8 cellular contexts compared by ENCODE assay signal in the genomic region with DNA sequence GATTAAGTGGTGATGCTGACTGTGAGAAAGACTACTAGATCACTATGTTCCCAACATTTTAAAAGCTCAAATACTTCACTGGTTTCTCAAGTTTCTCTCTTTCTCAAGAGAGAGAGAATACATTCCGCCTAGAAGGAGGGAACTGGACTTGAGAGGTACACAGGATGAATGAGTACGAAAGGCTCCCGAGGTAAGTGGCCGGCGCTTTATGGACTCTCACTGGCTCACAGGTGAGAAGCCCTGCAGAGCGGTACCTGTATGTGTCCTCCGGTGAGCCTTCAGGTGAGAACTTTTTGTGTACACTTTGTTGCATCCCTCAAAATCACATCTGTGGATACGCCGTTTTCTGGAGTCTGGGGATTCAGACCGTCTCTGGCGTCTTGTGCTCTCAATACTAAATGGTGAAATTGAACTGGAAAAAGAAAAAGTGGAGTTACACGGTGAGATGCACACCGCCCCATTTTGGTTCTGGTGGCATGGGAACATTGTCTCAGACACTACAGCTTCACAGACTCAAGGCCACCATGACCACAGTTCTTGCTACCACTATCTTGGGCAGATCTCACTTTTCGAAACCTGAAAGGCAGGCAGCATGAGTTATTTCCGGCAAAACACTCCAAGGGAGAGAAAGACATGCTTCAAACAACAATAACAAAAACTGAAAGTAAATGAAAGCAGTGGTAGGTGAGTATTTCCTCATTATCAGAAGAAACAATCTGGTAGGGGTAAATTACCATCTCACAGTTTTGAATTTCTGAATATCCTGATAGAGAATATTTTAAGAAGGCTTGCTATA.
DNase-seq lines count a peak whose midpoint lies in the region; ATAC-seq and TF ChIP-seq lines count a peak whose summit lies in the region.

No MANE protein-coding gene starts in this region.

- intact Hi-C loops in transverse colon (cut with DNase I; ENCODE audit: low total_unique reads), result no loop called here

- 78 to 89% methylated on average over 15 of the region's 15 CpGs for WGBS in upper lobe of left lung, 2 donors
- WGBS in transverse colon (ENCODE audit: low coverage in 1 of 2), 2 donors, result 89 to 92% methylated on average over 3 to 15 of the region's 15 CpGs

- H3K4me1 Mint-ChIP-seq in effector memory CD8-positive, alpha-beta T cell (ENCODE audit: low read depth in 2 of 2), result peaks cover 41 to 48% of the 10 kb centered on the region in 2 donors

- H3K27ac Mint-ChIP-seq in effector memory CD8-positive, alpha-beta T cell, result peak overlapping the region; percentile 74 to 96

- H3K4me1 ChIP-seq in upper lobe of left lung (peaks cover 3 to 26% (median 8%) of the 10 kb centered on the region in 4 donors), transverse colon (peaks cover 0 to 28% (median 7%) of the 10 kb centered on the region in 4 donors)

- H3K36me3 ChIP-seq in upper lobe of left lung, result no peaks in the 10 kb centered on the region
- H3K36me3 ChIP-seq in transverse colon, result no peaks in the 10 kb centered on the region

- H3K27me3 ChIP-seq in upper lobe of left lung, result no peaks in the 10 kb centered on the region
- H3K27me3 ChIP-seq in transverse colon, result no peaks in the 10 kb centered on the region

- H3K4me3 Mint-ChIP-seq in effector memory CD8-positive, alpha-beta T cell, result peak overlapping the region; percentile 65 to 69

- no peaks in the 10 kb centered on the region for H3K27me3 Mint-ChIP-seq in effector memory CD8-positive, alpha-beta T cell

- peak; percentile 50 for DNase-seq in activated gamma-delta T cell treated with Interleukin-2 at 50 U/mL for 16 hours
- DNase-seq in activated gamma-delta T cell (lab: John Stamatoyannopoulos, UW), result no peak
- peak; percentile 10 to 83 (median 56) for DNase-seq in T-helper 1 cell
- peak; percentile 56 to 59 (median 58) for DNase-seq in effector memory CD8-positive, alpha-beta T cell
- DNase-seq in upper lobe of left lung, result peak in 1 of 2 donors; percentile 73
- no peak for DNase-seq in kidney tubule cell (ENCODE audit: low spot score)
- DNase-seq in transverse colon, result no peak
- no peak for DNase-seq in NCI-H510A treated with DMSO at 0.1 percent for 48 hours (lab: John Stamatoyannopoulos, UW)

- no peak overlapping the region for H3K4me3 ChIP-seq in upper lobe of left lung
- no peak overlapping the region for H3K4me3 ChIP-seq in transverse colon

- H3K9me3 ChIP-seq in upper lobe of left lung (no peaks in the 10 kb centered on the region), transverse colon (no peaks in the 10 kb centered on the region)

- TF ChIP-seq EP300 in upper lobe of left lung (IDR thresholded peaks at IDR 0.05) (peak in 1 of 4 donors; percentile 64), transverse colon (IDR thresholded peaks at IDR 0.05; ENCODE audit: low read depth) (no peak)

- no peaks in the 10 kb centered on the region for H3K9me3 Mint-ChIP-seq in effector memory CD8-positive, alpha-beta T cell

- peak overlapping the region in 2 of 4 donors; percentile 45 to 64 for H3K27ac ChIP-seq in upper lobe of left lung
- H3K27ac ChIP-seq in transverse colon, result no peak overlapping the region

- TF ChIP-seq POLR2A in upper lobe of left lung (IDR thresholded peaks at IDR 0.05), result peak in 1 of 4 donors; percentile 38
- TF ChIP-seq POLR2A in transverse colon (IDR thresholded peaks at IDR 0.05), result no peak

- H3K36me3 Mint-ChIP-seq in effector memory CD8-positive, alpha-beta T cell (ENCODE audit: insufficient read depth), result peaks cover 36% of the 10 kb centered on the region

- TF ChIP-seq CTCF in upper lobe of left lung (IDR thresholded peaks at IDR 0.05) (no peak), transverse colon (IDR thresholded peaks at IDR 0.05) (no peak)

- ATAC-seq in effector memory CD8-positive, alpha-beta T cell (replicated peaks), result peak; percentile 96
- peak; percentile 60 to 87 for ATAC-seq in upper lobe of left lung (ENCODE audit: low FRiP score in 2 of 2)

- in situ Hi-C loops in transverse colon (cut with MboI; ENCODE audit: low pct_ligation_motif_present in 1 of 4, low pct_unique_long_range_greater_than_20kb in 1 of 4, low sequenced_read_pairs in 3 of 4), result loop anchor here in 2 of 4 donors (25.0 kb wide), 3 partner anchors 653 to 903 kb away; a partner anchor contains a TSS

Comparison
In these comparisons a context has a peak if more than half of its experiments do, and no peak if none do; other contexts are left out.
1. DNase-seq: peak in activated gamma-delta T cell treated with Interleukin-2 at 50 U/mL for 16 hours (single experiment), T-helper 1 cell (5 of 5) and effector memory CD8-positive, alpha-beta T cell (3 of 3); none in activated gamma-delta T cell (single experiment), kidney tubule cell (single experiment), transverse colon (single experiment) and NCI-H510A treated with DMSO at 0.1 percent for 48 hours (single experiment).